Comparison of ENCODE assay signal across 14 cellular contexts in genomic region chr10:44293306-44293778, GRCh38.
DNase-seq lines count a peak whose midpoint lies in the region; ATAC-seq, FAIRE-seq and TF ChIP-seq lines count a peak whose summit lies in the region.
"Had no signal": no experiment of that assay in that cellular context is flagged by ENCODE, and none has a peak within 500 bp of the region (broad histone marks: within the 10 kb centered on the region; RNA-seq: fewer than 3 reads in every experiment).

No MANE protein-coding gene starts in this region.

- H3K36me3 ChIP-seq in ES-I3 (ENCODE audit: insufficient read depth, low read length) (no peaks in the 10 kb centered on the region), astrocyte (ENCODE audit: insufficient read depth, low read length) (no peaks in the 10 kb centered on the region)

- H3K27me3 ChIP-seq in astrocyte (ENCODE audit: insufficient read depth, low read length) (no peaks in the 10 kb centered on the region), right cardiac atrium (ENCODE audit: control insufficient read depth, insufficient read depth) (no peaks in the 10 kb centered on the region)

- H3K4me3 Mint-ChIP-seq in astrocyte (ENCODE audit: unreplicated experiment) (no peak overlapping the region), progenitor cell of endocrine pancreas (ENCODE audit: low read depth) (peak overlapping the region; percentile 47)
- H3K4me3 Mint-ChIP-seq: activated T-helper 1 cell treated with anti-CD3 and anti-CD28 coated beads, Interleukin-12 subunit alpha, Interleukin-12 subunit beta, Interleukin-2, Interleukin-4 antibody, amounts not matched to agents 30 ng/mL and 10 ng/mL and 1 ng/mL, durations not matched to agents 14 hours and 24 hours and 36 hours had no signal

- FAIRE-seq in astrocyte (lab: Jason Lieb, UNC): no peak
- FAIRE-seq: TTC549 had no signal

- H4K20me1 ChIP-seq in astrocyte (ENCODE audit: insufficient read depth, low read length): no peaks in the 10 kb centered on the region

- H3K27ac ChIP-seq in astrocyte (ENCODE audit: low read depth, low read length): peak overlapping the region; percentile 60
- H3K27ac ChIP-seq in right cardiac atrium (ENCODE audit: low read length): peak overlapping the region; percentile 71

- H3K9me3 Mint-ChIP-seq in astrocyte (ENCODE audit: unreplicated experiment) (no peaks in the 10 kb centered on the region), progenitor cell of endocrine pancreas (ENCODE audit: low read depth) (no peaks in the 10 kb centered on the region)
- H3K9me3 Mint-ChIP-seq: activated T-helper 1 cell treated with anti-CD3 and anti-CD28 coated beads, Interleukin-12 subunit alpha, Interleukin-12 subunit beta, Interleukin-2, Interleukin-4 antibody, amounts not matched to agents 30 ng/mL and 10 ng/mL and 1 ng/mL, durations not matched to agents 14 hours and 24 hours and 36 hours had no signal

- H3K4me2 ChIP-seq in astrocyte (ENCODE audit: low read length): peak overlapping the region; percentile 74

- H3K9me3 ChIP-seq in ES-I3 (ENCODE audit: control insufficient read depth, insufficient read depth, low read length) (no peaks in the 10 kb centered on the region), astrocyte (ENCODE audit: insufficient read depth, low read depth, low read length) (no peaks in the 10 kb centered on the region), right cardiac atrium (ENCODE audit: control insufficient read depth, low read length) (no peaks in the 10 kb centered on the region)

- no peak for TF ChIP-seq CTCF in astrocyte (IDR thresholded peaks at IDR 0.05; ENCODE audit: insufficient read depth, low read depth, low read length)
- TF ChIP-seq CTCF in progenitor cell of endocrine pancreas (IDR thresholded peaks at IDR 0.05; ENCODE audit: unreplicated experiment): no peak

- peak overlapping the region; percentile 76 for H2AFZ ChIP-seq in astrocyte (ENCODE audit: low read depth, low read length)

- H3K4me3 ChIP-seq in astrocyte (ENCODE audit: insufficient read depth, low read depth, low read length) (peak overlapping the region; percentile 38), right cardiac atrium (ENCODE audit: low read length) (no peak overlapping the region)

- DNase-seq in astrocyte (ENCODE audit: low read depth) (no peak), right cardiac atrium (peak in 1 of 3 donors; percentile 69), progenitor cell of endocrine pancreas (ENCODE audit: low spot score, unreplicated experiment) (no peak), AG08395 (ENCODE audit: low spot score) (no peak), SW 1271 (lab: John Stamatoyannopoulos, UW) (no peak), NCI-H510A treated with DMSO at 0.1 percent for 48 hours (lab: John Stamatoyannopoulos, UW) (no peak)
- DNase-seq: dermis blood vessel endothelial cell, GF-D8, NCI-H2081 treated with DMSO at 0.1 percent for 48 hours had no signal

- ATAC-seq in right cardiac atrium (peak; percentile 60 to 61), GM21381 (IDR thresholded peaks at IDR 0.05; ENCODE audit: unreplicated experiment) (no peak)
- ATAC-seq: Panc1 had no signal

- intact Hi-C loops in right cardiac atrium (cut with DNase I): no loop called here

- no peaks in the 10 kb centered on the region for H3K36me3 Mint-ChIP-seq in astrocyte (ENCODE audit: low read depth, unreplicated experiment)
- no peaks in the 10 kb centered on the region for H3K36me3 Mint-ChIP-seq in progenitor cell of endocrine pancreas (ENCODE audit: insufficient read depth)

- H3K4me1 ChIP-seq in ES-I3 (ENCODE audit: insufficient read depth, low read length) (peaks cover 11% of the 10 kb centered on the region; the same call in 1 of the 2 replicates), astrocyte (ENCODE audit: insufficient read depth, low read length) (peaks cover 5% of the 10 kb centered on the region), right cardiac atrium (ENCODE audit: control insufficient read depth, insufficient read depth, low read length) (peaks cover 3% of the 10 kb centered on the region)

- H3K27ac Mint-ChIP-seq in astrocyte (ENCODE audit: unreplicated experiment): no peak overlapping the region
- H3K27ac Mint-ChIP-seq in progenitor cell of endocrine pancreas: no peak overlapping the region
- H3K27ac Mint-ChIP-seq: activated T-helper 1 cell treated with anti-CD3 and anti-CD28 coated beads, Interleukin-12 subunit alpha, Interleukin-12 subunit beta, Interleukin-2, Interleukin-4 antibody, amounts not matched to agents 30 ng/mL and 10 ng/mL and 1 ng/mL, durations not matched to agents 14 hours and 24 hours and 36 hours had no signal

- peaks cover 2% of the 10 kb centered on the region for H3K4me1 Mint-ChIP-seq in astrocyte (ENCODE audit: low read depth, unreplicated experiment)
- no peaks in the 10 kb centered on the region for H3K4me1 Mint-ChIP-seq in progenitor cell of endocrine pancreas (ENCODE audit: low read depth)

- H3K9ac ChIP-seq in ES-I3 (ENCODE audit: low read depth, low read length) (peak overlapping the region; percentile 48; the same call in 1 of the 2 replicates), astrocyte (ENCODE audit: low read length) (peak overlapping the region; percentile 65)

- 36% methylated on average over 26 of the region's 26 CpGs for WGBS in right cardiac atrium

- no peaks in the 10 kb centered on the region for H3K79me2 ChIP-seq in astrocyte (ENCODE audit: insufficient read depth, low read length)

- H3K27me3 Mint-ChIP-seq in astrocyte (ENCODE audit: low read depth, unreplicated experiment) (peaks cover 3% of the 10 kb centered on the region), progenitor cell of endocrine pancreas (peaks cover 27% of the 10 kb centered on the region)
